Comparison of ENCODE assay signal across 8 cellular contexts in the genomic region with DNA sequence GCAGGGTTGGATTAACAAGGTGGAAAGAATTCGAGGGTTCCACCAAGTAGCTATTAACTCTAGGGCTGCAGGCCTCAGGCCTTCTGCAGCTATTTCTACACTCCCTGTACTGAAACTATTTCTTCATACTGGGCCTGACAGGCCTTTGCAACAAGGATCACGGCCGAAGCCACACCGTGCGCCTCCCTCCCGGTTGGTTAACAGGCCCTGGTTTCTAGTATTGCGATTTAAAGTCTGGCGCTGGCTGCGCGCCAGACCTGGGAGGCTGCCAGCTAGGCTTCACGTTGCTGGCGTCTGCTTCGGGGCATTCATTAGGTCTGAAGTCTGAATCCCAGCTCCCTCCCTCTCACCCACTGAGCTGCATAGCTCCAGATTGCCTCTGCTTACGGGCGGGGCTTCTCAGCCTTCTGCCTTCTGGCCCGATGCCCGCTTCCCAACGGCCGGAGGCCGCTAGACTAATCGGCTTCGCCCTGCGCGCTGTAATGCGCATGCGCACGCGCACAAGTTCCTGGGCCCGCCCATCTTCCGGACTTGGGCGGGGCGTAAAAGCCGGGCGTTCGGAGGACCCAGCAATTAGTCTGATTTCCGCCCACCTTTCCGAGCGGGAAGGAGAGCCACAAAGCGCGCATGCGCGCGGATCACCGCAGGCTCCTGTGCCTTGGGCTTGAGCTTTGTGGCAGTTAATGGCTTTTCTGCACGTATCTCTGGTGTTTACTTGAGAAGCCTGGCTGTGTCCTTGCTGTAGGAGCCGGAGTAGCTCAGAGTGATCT. TPM values are rescaled to one million over a fixed set of nuclear protein-coding genes. Genes with fewer than 3 reads are reported as not detected.
A peak's percentile ranks its signal among the peaks of the same experiment; 100 is the strongest.
DNase-seq lines count a peak whose midpoint lies in the region; ATAC-seq and TF ChIP-seq lines count a peak whose summit lies in the region.

No MANE protein-coding gene starts in this region.

- peak overlapping the region; percentile 100 for H3K27ac ChIP-seq in liver (ENCODE audit: low read depth in 1 of 2, low read length in 2 of 2)

- no peaks in the 10 kb centered on the region for H3K27me3 ChIP-seq in liver (ENCODE audit: control insufficient read depth in 4 of 4, insufficient read depth in 4 of 4, low read length in 3 of 4)

- peak overlapping the region; percentile 66 to 95 (median 86) for H3K4me3 ChIP-seq in liver (ENCODE audit: low read depth in 1 of 3, low read length in 3 of 3)

- ATAC-seq in GM19397 (IDR thresholded peaks at IDR 0.05; ENCODE audit: unreplicated experiment) (peak; percentile 70), HG03571 (IDR thresholded peaks at IDR 0.05; ENCODE audit: unreplicated experiment) (peak; percentile 70)

- H3K36me3 ChIP-seq in liver (ENCODE audit: control insufficient read depth in 4 of 4, insufficient read depth in 3 of 4, low read depth in 1 of 4, low read length in 3 of 4), result peaks cover 8 to 41% (median 38%) of the 10 kb centered on the region in 4 donors

- H3K9me3 ChIP-seq in liver (ENCODE audit: control insufficient read depth in 4 of 4, low read length in 3 of 4), result no peaks in the 10 kb centered on the region

- peak; percentile 53 to 63 for TF ChIP-seq RAD21 in liver (IDR thresholded peaks at IDR 0.05)

- peaks cover 35 to 42% of the 10 kb centered on the region in 2 donors for H3K36me3 Mint-ChIP-seq in CD14-positive monocyte

- intact Hi-C loops in CD14-positive monocyte (cut with micrococcal nuclease), result loop anchor here (2.0 to 10.0 kb wide), 6 partner anchors 73 to 239 kb away; partner anchors contain the start of genes GTF2H1 (in 2 of the 2), HPS5 (in 2 of the 2), SPTY2D1 (in 2 of the 2) and SAA2 (in 1 of the 2)

- no peak for TF ChIP-seq CTCF in CD14-positive monocyte (IDR thresholded peaks at IDR 0.05)
- TF ChIP-seq CTCF in liver (IDR thresholded peaks at IDR 0.05; ENCODE audit: low read depth, low read length, missing input control), result no peak

- under 1% methylated on average over 46 of the region's 46 CpGs for WGBS in liver

- no peaks in the 10 kb centered on the region for H3K9me3 Mint-ChIP-seq in CD14-positive monocyte

- H3K27me3 Mint-ChIP-seq in CD14-positive monocyte (ENCODE audit: low read depth in 3 of 3), result peaks cover 0 to 3% (median 0%) of the 10 kb centered on the region in 3 donors

- H3K4me3 Mint-ChIP-seq in CD14-positive monocyte, result peak overlapping the region; percentile 96 to 99

- peaks cover 23% of the 10 kb centered on the region for H3K4me1 Mint-ChIP-seq in CD14-positive monocyte

- H3K9ac ChIP-seq in liver (ENCODE audit: low read depth in 1 of 2, low read length in 2 of 2), result peak overlapping the region; percentile 91 to 97

- H3K27ac Mint-ChIP-seq in CD14-positive monocyte, result peak overlapping the region; percentile 94 to 98 (median 96)

- peaks cover 0 to 13% (median 5%) of the 10 kb centered on the region in 4 donors for H3K4me1 ChIP-seq in liver (ENCODE audit: control insufficient read depth in 4 of 4, insufficient read depth in 4 of 4, low read length in 3 of 4)

- peak; percentile 96 for DNase-seq in CD14-positive monocyte (ENCODE audit: low spot score)
- DNase-seq in NCI-H774 (lab: John Stamatoyannopoulos, UW), result peak; percentile 98
- peak; percentile 92 to 94 for DNase-seq in activated CD4-positive, alpha-beta T cell treated with anti-CD3 and anti-CD28 coated beads, Interleukin-2, amount 50 U/mL, for 48 hours
- DNase-seq in dermis microvascular lymphatic vessel endothelial cell (ENCODE audit: low read depth in 2 of 2), result peak; percentile 93 to 98
- DNase-seq in stimulated activated CD4-positive, alpha-beta T cell treated with anti-CD3 and anti-CD28 coated beads, Interleukin-4, amount 100 ng/mL, for 1 hour, result peak; percentile 91

TF ChIP-seq in liver, 16 proteins besides CTCF, POLR2A, EP300 and RAD21:
- TF ChIP-seq SP1 (IDR thresholded peaks at IDR 0.05) (peak; percentile 98), REST (IDR thresholded peaks at IDR 0.05) (peak; percentile 77), YY1 (IDR thresholded peaks at IDR 0.05) (peak; percentile 89), TAF1 (conservative IDR thresholded peaks at IDR 0.05) (peak; percentile 88), FOXA1 (IDR thresholded peaks at IDR 0.05) (no peak), GABPA (IDR thresholded peaks at IDR 0.05 in 1 of 2, conservative IDR thresholded peaks at IDR 0.05 in 1 of 2) (peak; percentile 32 to 85), JUND (IDR thresholded peaks at IDR 0.05) (peak; percentile 81 to 93), EGR1 (IDR thresholded peaks at IDR 0.05; ENCODE audit: low read depth in 2 of 2) (peak; percentile 57 to 80), ZBTB33 (IDR thresholded peaks at IDR 0.05) (peak; percentile 92), HNF4G (IDR thresholded peaks at IDR 0.05) (peak; percentile 94), RXRA (IDR thresholded peaks at IDR 0.05) (peak; percentile 83 to 88), HNF4A (conservative IDR thresholded peaks at IDR 0.05) (peak; percentile 95 to 96), NR2F2 (IDR thresholded peaks at IDR 0.05) (peak; percentile 59), FOXA2 (IDR thresholded peaks at IDR 0.05) (peak; percentile 33)
- TF ChIP-seq, protein P1, sequence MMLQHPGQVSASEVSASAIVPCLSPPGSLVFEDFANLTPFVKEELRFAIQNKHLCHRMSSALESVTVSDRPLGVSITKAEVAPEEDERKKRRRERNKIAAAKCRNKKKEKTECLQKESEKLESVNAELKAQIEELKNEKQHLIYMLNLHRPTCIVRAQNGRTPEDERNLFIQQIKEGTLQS (IDR thresholded peaks at IDR 0.05), result peak; percentile 69
- TF ChIP-seq, protein P2, sequence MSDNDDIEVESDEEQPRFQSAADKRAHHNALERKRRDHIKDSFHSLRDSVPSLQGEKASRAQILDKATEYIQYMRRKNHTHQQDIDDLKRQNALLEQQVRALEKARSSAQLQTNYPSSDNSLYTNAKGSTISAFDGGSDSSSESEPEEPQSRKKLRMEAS (IDR thresholded peaks at IDR 0.05), result peak; percentile 89

RNA-seq across cellular contexts. Expression of gene LDHA, which starts 1.6 kb away (rescaled TPM):
- polyA plus RNA-seq in CD14-positive monocyte, result 100 to 1,000 TPM; 438 to 501 TPM
- 183 and 271 TPM in 2 replicates for total RNA-seq in dermis microvascular lymphatic vessel endothelial cell
- 100 to 1,000 TPM; 215 to 799 TPM for total RNA-seq in liver
- 100 to 1,000 TPM; 491 to 911 TPM for polyA plus RNA-seq in liver

RNA-seq across cellular contexts. Expression of gene LDHC, which starts 16.2 kb away (rescaled TPM):
- not detected for polyA plus RNA-seq in CD14-positive monocyte
- not detected in 2 replicates for total RNA-seq in dermis microvascular lymphatic vessel endothelial cell
- under 1 TPM in 1 of 2 donors, not detected in 1; 0.14 TPM for total RNA-seq in liver
- polyA plus RNA-seq in liver, result 1 to 10 TPM; 1.1 to 2.6 TPM

RNA-seq across cellular contexts. Expression of gene LDHAL6A, which starts 59.7 kb away (rescaled TPM):
- polyA plus RNA-seq in CD14-positive monocyte (not detected), liver (under 1 TPM in 1 of 2 donors, not detected in 1; 0.28 TPM)
- total RNA-seq in dermis microvascular lymphatic vessel endothelial cell (not detected in 2 replicates), liver (not detected)

Comparison
In these comparisons a context has a peak if more than half of its experiments do, and no peak if none do; other contexts are left out.
1. Peak in every context shown above with its lines: DNase-seq, ATAC-seq, H3K4me3 ChIP-seq and H3K27ac ChIP-seq.